Comparison of ENCODE assay signal across 26 cellular contexts in the genomic region with DNA sequence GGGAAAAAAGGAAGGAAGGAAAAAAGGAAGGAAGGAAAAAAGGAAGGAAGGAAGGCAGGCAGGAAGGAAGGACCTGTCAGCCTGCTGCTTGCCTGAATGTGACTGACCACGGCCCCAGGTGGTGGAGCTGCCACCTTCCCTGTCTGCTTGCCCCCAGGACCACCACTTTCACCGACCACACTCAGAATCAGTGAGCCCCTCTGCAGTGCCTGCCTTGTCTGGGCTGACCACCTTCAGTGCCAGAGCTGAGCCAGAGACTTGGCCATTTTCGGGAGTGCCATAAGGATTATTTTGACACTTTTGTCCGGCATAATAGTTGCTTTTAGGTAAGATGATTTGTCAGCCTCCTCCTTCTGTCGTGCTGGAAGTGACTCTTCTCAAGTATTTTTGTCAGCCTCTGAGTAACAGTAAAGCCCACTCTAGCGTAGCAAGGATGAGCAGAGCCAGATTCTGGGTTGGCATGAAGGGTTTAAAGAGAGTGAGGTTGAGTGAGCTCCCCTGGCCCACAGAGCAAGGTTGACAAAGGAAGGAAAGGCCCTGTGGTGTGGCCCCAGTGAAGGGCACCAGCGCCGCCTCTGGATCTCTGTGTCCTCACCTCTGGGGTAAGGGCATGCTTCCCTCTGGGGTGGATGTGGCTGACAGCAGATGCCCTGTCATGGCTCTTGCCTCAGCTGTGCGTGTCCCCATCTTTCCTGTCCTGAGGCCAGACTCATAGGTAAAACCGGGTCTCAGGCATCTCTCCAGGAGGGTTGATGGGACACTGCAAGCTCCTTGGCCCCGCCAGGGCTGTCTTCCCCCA.
"Had no signal": no experiment of that assay in that cellular context is flagged by ENCODE, and none has a peak within 500 bp of the region (broad histone marks: within the 10 kb centered on the region; RNA-seq: fewer than 3 reads in every experiment).

No MANE protein-coding gene starts in this region.

- H3K79me2 ChIP-seq: hepatocyte had no signal

- H3K36me3 ChIP-seq: esophagus muscularis mucosa, gastroesophageal sphincter, heart left ventricle, lower lobe of right lung, pancreas, right atrium auricular region, sigmoid colon, thoracic aorta, tibial nerve, upper lobe of left lung had no signal

- H3K27ac Mint-ChIP-seq: dendritic cell treated with granulocyte-macrophage colony-stimulating factor and Interleukin-4, amounts not matched to agents 40 ng/mL and 50 ng/mL, for 4 days; natural killer cell; stimulated activated naive B cell treated with anti-CD40 and anti-IgM and Interleukin-4, amounts not matched to agents 10 μg/mL and 1 μg/mL and 100 μg/mL, for 72 hours; stimulated activated naive CD8-positive, alpha-beta T cell treated with anti-CD3 and anti-CD28 coated beads, Interleukin-15, Interleukin-2, amounts not matched to agents 100 ng/mL and 50 ng/mL, for 24 hours had no signal

- H3K4me3 Mint-ChIP-seq: dendritic cell treated with granulocyte-macrophage colony-stimulating factor and Interleukin-4, amounts not matched to agents 40 ng/mL and 50 ng/mL, for 4 days; natural killer cell; neural crest cell; stimulated activated naive B cell treated with anti-CD40 and anti-IgM and Interleukin-4, amounts not matched to agents 10 μg/mL and 1 μg/mL and 100 μg/mL, for 72 hours; stimulated activated naive CD8-positive, alpha-beta T cell treated with anti-CD3 and anti-CD28 coated beads, Interleukin-15, Interleukin-2, amounts not matched to agents 100 ng/mL and 50 ng/mL, for 24 hours had no signal

- H3K9me3 ChIP-seq: esophagus muscularis mucosa, gastroesophageal sphincter, heart left ventricle, lower lobe of right lung, pancreas, right atrium auricular region, sigmoid colon, thoracic aorta, upper lobe of left lung had no signal

- ATAC-seq: foreskin keratinocyte; gastroesophageal sphincter; heart left ventricle; left colon; left ventricle myocardium superior; lower lobe of right lung; natural killer cell; pancreas; stimulated activated naive B cell treated with anti-CD40 and anti-IgM and Interleukin-4, amounts not matched to agents 10 μg/mL and 1 μg/mL and 100 μg/mL, for 72 hours had no signal

- H3K4me3 ChIP-seq: esophagus muscularis mucosa, gastroesophageal sphincter, heart left ventricle, hepatocyte, lower lobe of right lung, pancreas, right atrium auricular region, sigmoid colon, thoracic aorta, tibial nerve, upper lobe of left lung had no signal

- FAIRE-seq: colon, endothelial cell of umbilical vein, islet of Langerhans, pancreas, urothelium cell line had no signal

- H3K4me1 Mint-ChIP-seq: natural killer cell; neural crest cell; stimulated activated naive B cell treated with anti-CD40 and anti-IgM and Interleukin-4, amounts not matched to agents 10 μg/mL and 1 μg/mL and 100 μg/mL, for 72 hours had no signal

- H3K27me3 ChIP-seq: esophagus muscularis mucosa, foreskin keratinocyte, gastroesophageal sphincter, hepatocyte, pancreas, right atrium auricular region, sigmoid colon, tibial nerve, upper lobe of left lung had no signal

- H3K4me2 ChIP-seq: hepatocyte had no signal

- DNase-seq: central memory CD4-positive, alpha-beta T cell; effector CD8-positive, alpha-beta T cell; foreskin keratinocyte; heart left ventricle; kidney glomerular epithelial cell; left colon; left ventricle myocardium superior; lower lobe of right lung; natural killer cell; pancreas; sigmoid colon; stimulated activated naive B cell treated with anti-CD40 and anti-IgM and Interleukin-4, amounts not matched to agents 10 μg/mL and 1 μg/mL and 100 μg/mL, for 72 hours had no signal

- H3K27ac ChIP-seq: esophagus muscularis mucosa, foreskin keratinocyte, gastroesophageal sphincter, heart left ventricle, hepatocyte, lower lobe of right lung, pancreas, right atrium auricular region, sigmoid colon, thoracic aorta, tibial nerve, upper lobe of left lung had no signal

- H2AFZ ChIP-seq: hepatocyte had no signal

- H3K4me1 ChIP-seq: lower lobe of right lung, right atrium auricular region, tibial nerve, upper lobe of left lung had no signal

- H3K9me3 Mint-ChIP-seq: natural killer cell; neural crest cell; stimulated activated naive CD8-positive, alpha-beta T cell treated with anti-CD3 and anti-CD28 coated beads, Interleukin-15, Interleukin-2, amounts not matched to agents 100 ng/mL and 50 ng/mL, for 24 hours had no signal

- H3K36me3 Mint-ChIP-seq: natural killer cell; stimulated activated naive B cell treated with anti-CD40 and anti-IgM and Interleukin-4, amounts not matched to agents 10 μg/mL and 1 μg/mL and 100 μg/mL, for 72 hours had no signal
